11 cellular contexts compared by ENCODE assay signal in genomic region chr11:7612661-7613393, GRCh38.
DNase-seq lines count a peak whose midpoint lies in the region; ATAC-seq and TF ChIP-seq lines count a peak whose summit lies in the region.
"Had no signal": no experiment of that assay in that cellular context is flagged by ENCODE, and none has a peak within 500 bp of the region (broad histone marks: within the 10 kb centered on the region; RNA-seq: fewer than 3 reads in every experiment).

No MANE protein-coding gene starts in this region.

- TF ChIP-seq CTCF in retinal pigment epithelial cell (conservative IDR thresholded peaks at IDR 0.05; ENCODE audit: low read depth, low read length): no peak

- intact Hi-C loops in left ventricle myocardium superior (cut with micrococcal nuclease): no loop called here

- no peak overlapping the region for H3K4me3 ChIP-seq in retinal pigment epithelial cell (ENCODE audit: low read length)

- DNase-seq in HT-29 (ENCODE audit: low spot score): peak; percentile 36
- peak; percentile 60 for DNase-seq in amniotic epithelial cell (ENCODE audit: low read depth)
- DNase-seq in left ventricle myocardium superior: no peak
- peak; percentile 100 for DNase-seq in retinal pigment epithelial cell (ENCODE audit: low read depth)
- DNase-seq in HUDEP-2 (lab: John Stamatoyannopoulos, UW; ENCODE audit: unreplicated experiment in 76 of 76): no peak
- no peak for DNase-seq in NCI-H146 treated with DMSO at 0.1 percent for 48 hours (lab: John Stamatoyannopoulos, UW; ENCODE audit: unreplicated experiment)
- no peak for DNase-seq in KBM-7
- DNase-seq: activated CD4-positive, alpha-beta memory T cell treated with anti-CD3 and anti-CD28 coated beads for 36 hours; activated naive CD4-positive, alpha-beta T cell treated with anti-CD3 and anti-CD28 coated beads, Interleukin-2, amount 50 U/mL, for 16 hours; DMS153; T-cell had no signal

- in situ Hi-C loops in KBM-7 (cut with MboI; ENCODE audit: low pct_unique_long_range_greater_than_20kb, low sequenced_read_pairs): no loop called here

- peak; percentile 62 for ATAC-seq in left ventricle myocardium superior
- ATAC-seq: T-cell had no signal

Comparison
In these comparisons a context has a peak if more than half of its experiments do, and no peak if none do; other contexts are left out.
1. DNase-seq: peak in HT-29 (single experiment), amniotic epithelial cell (single experiment) and retinal pigment epithelial cell (single experiment); none in left ventricle myocardium superior (single experiment), HUDEP-2 (0 of 76), NCI-H146 treated with DMSO at 0.1 percent for 48 hours (single experiment) and KBM-7 (single experiment).